23 cellular contexts compared by ENCODE assay signal in genomic region chr12:91565816-91566215, GRCh38.
"Had no signal": no experiment of that assay in that cellular context is flagged by ENCODE, and none has a peak within 500 bp of the region (broad histone marks: within the 10 kb centered on the region; RNA-seq: fewer than 3 reads in every experiment).

No MANE protein-coding gene starts in this region.

- H3K4me3 ChIP-seq: breast epithelium, colonic mucosa, gastrocnemius medialis, hepatocyte, left ventricle myocardium inferior, thyroid gland, upper lobe of right lung had no signal

- ATAC-seq: gastrocnemius medialis, right cardiac atrium, upper lobe of right lung had no signal

- H3K4me3 Mint-ChIP-seq: activated CD4-positive, alpha-beta memory T cell treated with anti-CD3 and anti-CD28 coated beads for 36 hours; activated CD4-positive, alpha-beta T cell treated with anti-CD3 and anti-CD28 coated beads, Interleukin-2, amount 10 ng/mL, durations not matched to agents 24 days and 14 days; activated T-helper 17 cell treated with anti-CD3 and anti-CD28 coated beads, Interleukin-2, amount 50 U/mL, for 72 hours; central memory CD8-positive, alpha-beta T cell; naive B cell; stimulated activated effector memory CD8-positive, alpha-beta T cell treated with anti-CD3 and anti-CD28 coated beads, Interleukin-12 subunit alpha, Interleukin-12 subunit beta, amount 100 ng/mL, for 72 hours; stimulated activated naive CD8-positive, alpha-beta T cell treated with anti-CD3 and anti-CD28 coated beads, Interleukin-15, Interleukin-2, amounts not matched to agents 100 ng/mL and 50 ng/mL, for 24 hours had no signal

- H3K27ac Mint-ChIP-seq: activated CD4-positive, alpha-beta memory T cell treated with anti-CD3 and anti-CD28 coated beads for 36 hours; activated CD4-positive, alpha-beta T cell treated with anti-CD3 and anti-CD28 coated beads, Interleukin-2, amount 10 ng/mL, durations not matched to agents 24 days and 14 days; activated T-helper 17 cell treated with anti-CD3 and anti-CD28 coated beads, Interleukin-2, amount 50 U/mL, for 72 hours; naive B cell; stimulated activated effector memory CD8-positive, alpha-beta T cell treated with anti-CD3 and anti-CD28 coated beads, Interleukin-12 subunit alpha, Interleukin-12 subunit beta, amount 100 ng/mL, for 72 hours; stimulated activated naive CD8-positive, alpha-beta T cell treated with anti-CD3 and anti-CD28 coated beads, Interleukin-15, Interleukin-2, amounts not matched to agents 100 ng/mL and 50 ng/mL, for 24 hours had no signal

- H3K9me3 ChIP-seq: breast epithelium, colonic mucosa, gastrocnemius medialis, left ventricle myocardium inferior, thyroid gland, upper lobe of right lung had no signal

- H3K36me3 ChIP-seq: breast epithelium, colonic mucosa, gastrocnemius medialis, left ventricle myocardium inferior, thyroid gland, upper lobe of right lung had no signal

- H2AFZ ChIP-seq: hepatocyte had no signal

- H3K79me2 ChIP-seq: hepatocyte had no signal

- H3K27ac ChIP-seq: breast epithelium, colonic mucosa, gastrocnemius medialis, hepatocyte, left ventricle myocardium inferior, thyroid gland, upper lobe of right lung had no signal

- H3K36me3 Mint-ChIP-seq: activated CD4-positive, alpha-beta memory T cell treated with anti-CD3 and anti-CD28 coated beads for 36 hours; naive B cell; stimulated activated effector memory CD8-positive, alpha-beta T cell treated with anti-CD3 and anti-CD28 coated beads, Interleukin-12 subunit alpha, Interleukin-12 subunit beta, amount 100 ng/mL, for 72 hours had no signal

- H3K27me3 Mint-ChIP-seq: activated CD4-positive, alpha-beta memory T cell treated with anti-CD3 and anti-CD28 coated beads for 36 hours; activated T-helper 17 cell treated with anti-CD3 and anti-CD28 coated beads, Interleukin-2, amount 50 U/mL, for 72 hours; central memory CD8-positive, alpha-beta T cell; stimulated activated naive CD8-positive, alpha-beta T cell treated with anti-CD3 and anti-CD28 coated beads, Interleukin-15, Interleukin-2, amounts not matched to agents 100 ng/mL and 50 ng/mL, for 24 hours had no signal

- H3K4me1 ChIP-seq: breast epithelium, colonic mucosa, gastrocnemius medialis, left ventricle myocardium inferior, thyroid gland, upper lobe of right lung had no signal

- H3K4me2 ChIP-seq: hepatocyte had no signal

- H3K27me3 ChIP-seq: breast epithelium, colonic mucosa, gastrocnemius medialis, hepatocyte, thyroid gland, upper lobe of right lung had no signal

- DNase-seq: activated CD4-positive, alpha-beta T cell treated with anti-CD3 and anti-CD28 coated beads, Interleukin-2, amount 10 ng/mL, durations not matched to agents 24 days and 14 days; activated CD4-positive, CD25-positive, alpha-beta regulatory T cell treated with anti-CD3 and anti-CD28 coated beads, Interleukin-2, amount 50 U/mL, for 72 hours; activated CD8-positive, alpha-beta memory T cell treated with anti-CD3 and anti-CD28 coated beads, Interleukin-2, amount 50 U/mL, for 4 hours; activated gamma-delta T cell treated with Interleukin-2 at 50 U/mL for 16 hours; activated T-cell treated with anti-CD3 and anti-CD28 coated beads, Interleukin-2, amount 50 U/mL, for 1 hour; amygdala; colonic mucosa; effector memory CD4-positive, alpha-beta T cell; gastrocnemius medialis; glutamatergic neuron; islet precursor cell; left ventricle myocardium inferior; naive B cell; right cardiac atrium; thyroid gland; upper lobe of right lung had no signal

- H3K9me3 Mint-ChIP-seq: activated CD4-positive, alpha-beta memory T cell treated with anti-CD3 and anti-CD28 coated beads for 36 hours; activated T-helper 17 cell treated with anti-CD3 and anti-CD28 coated beads, Interleukin-2, amount 50 U/mL, for 72 hours; central memory CD8-positive, alpha-beta T cell; naive B cell; stimulated activated effector memory CD8-positive, alpha-beta T cell treated with anti-CD3 and anti-CD28 coated beads, Interleukin-12 subunit alpha, Interleukin-12 subunit beta, amount 100 ng/mL, for 72 hours had no signal
